26 cellular contexts compared by ENCODE assay signal in the genomic region with DNA sequence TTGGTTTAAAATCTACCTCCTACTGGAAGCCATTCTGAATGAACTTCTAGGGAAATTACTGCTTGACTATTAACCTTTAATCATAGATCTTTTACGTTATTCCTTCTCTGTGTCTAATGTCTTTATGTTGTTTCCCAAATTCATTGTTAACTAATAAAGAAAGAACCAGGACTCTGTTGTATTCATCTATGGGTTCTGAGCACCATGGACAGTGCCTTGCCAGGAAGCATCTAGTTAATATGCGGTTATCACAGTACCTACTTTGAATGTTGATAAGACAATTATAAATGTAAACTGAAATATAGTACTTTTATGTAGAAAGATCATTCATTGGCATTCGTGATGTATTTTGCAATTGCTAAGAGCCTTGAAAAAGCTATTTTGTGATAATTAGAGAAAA. TPM values are rescaled to one million over a fixed set of nuclear protein-coding genes. Genes with fewer than 3 reads are reported as not detected.
A peak's percentile ranks its signal among the peaks of the same experiment; 100 is the strongest.
DNase-seq lines count a peak whose midpoint lies in the region; ATAC-seq, FAIRE-seq and TF ChIP-seq lines count a peak whose summit lies in the region.
"Had no signal": no experiment of that assay in that cellular context is flagged by ENCODE, and none has a peak within 500 bp of the region (broad histone marks: within the 10 kb centered on the region; RNA-seq: fewer than 3 reads in every experiment).

No MANE protein-coding gene starts in this region.

- no peaks in the 10 kb centered on the region for H4K20me1 ChIP-seq in HepG2 (ENCODE audit: insufficient read depth, low read length)

- intact Hi-C loops in HepG2 (cut with micrococcal nuclease; ENCODE audit: unreplicated experiment): no loop called here
- intact Hi-C loops in right lobe of liver (cut with DNase I): no loop called here
- intact Hi-C loops in naive thymus-derived CD4-positive, alpha-beta T cell (cut with micrococcal nuclease): no loop called here

- H3K36me3 Mint-ChIP-seq in naive thymus-derived CD4-positive, alpha-beta T cell: no peaks in the 10 kb centered on the region
- H3K36me3 Mint-ChIP-seq: CD8-positive, alpha-beta T cell had no signal

- H3K27me3 ChIP-seq in HepG2 (ENCODE audit: control insufficient read depth in 1 of 2, insufficient read depth in 2 of 2, low read length in 2 of 2): no peaks in the 10 kb centered on the region
- H3K27me3 ChIP-seq in right lobe of liver: no peaks in the 10 kb centered on the region
- no peaks in the 10 kb centered on the region for H3K27me3 ChIP-seq in naive thymus-derived CD4-positive, alpha-beta T cell (ENCODE audit: control insufficient read depth in 2 of 2, insufficient read depth in 2 of 2, low read length in 2 of 2)

- H3K4me3 ChIP-seq in HepG2 (replicated peaks in 1 of 3; ENCODE audit: insufficient read depth in 1 of 3, low read depth in 2 of 3, low read length in 3 of 3): no peak overlapping the region
- H3K4me3 ChIP-seq in right lobe of liver: no peak overlapping the region
- H3K4me3 ChIP-seq in naive thymus-derived CD4-positive, alpha-beta T cell (ENCODE audit: low read length): no peak overlapping the region

- H3K27ac ChIP-seq in HepG2 (ENCODE audit: extremely low read length, insufficient read depth, low read length) (no peak overlapping the region), right lobe of liver (no peak overlapping the region)
- H3K27ac ChIP-seq in naive thymus-derived CD4-positive, alpha-beta T cell (ENCODE audit: low read depth, low read length): no peak overlapping the region
- H3K27ac ChIP-seq: RWPE1 had no signal

- H3K9me3 ChIP-seq in HepG2 (ENCODE audit: low read length) (no peaks in the 10 kb centered on the region), right lobe of liver (no peaks in the 10 kb centered on the region)
- H3K9me3 ChIP-seq in naive thymus-derived CD4-positive, alpha-beta T cell (ENCODE audit: control insufficient read depth in 2 of 3, low read length in 3 of 3): no peaks in the 10 kb centered on the region

- FAIRE-seq in HepG2 (lab: Jason Lieb, UNC): no peak
- FAIRE-seq: H1, HTR-8/SVneo had no signal

- POLR2A ChIA-PET in HepG2 (lab: Yijun Ruan, JAX): no interaction called here
- POLR2A ChIA-PET in naive thymus-derived CD4-positive, alpha-beta T cell (lab: Charles Lee): no interaction called here

- DNase-seq in HepG2 (ENCODE audit: low spot score) (no peak), right lobe of liver (no peak), Kasumi-1 (lab: John Stamatoyannopoulos, UW) (peak; percentile 4), astrocyte of the hippocampus (ENCODE audit: low read depth, low spot score) (peak; percentile 4), COLO668 (lab: John Stamatoyannopoulos, UW; ENCODE audit: unreplicated experiment) (no peak)
- DNase-seq in effector CD8-positive, alpha-beta T cell (lab: John Stamatoyannopoulos, UW): no peak
- no peak for DNase-seq in naive thymus-derived CD4-positive, alpha-beta T cell
- DNase-seq: C1 segment of cervical spinal cord; CD8-positive, alpha-beta T cell; DMS153; DND-41; KG1; NCI-H1048; NCI-H1694; NCI-H2029 treated with DMSO at 0.1 percent for 48 hours; NCI-H446 treated with DMSO at 0.1 percent for 48 hours; NCI-H526; NCI-H82; SHP77; T-helper 17 cell had no signal

- H3K79me2 ChIP-seq in HepG2 (ENCODE audit: insufficient read depth, low read length): no peaks in the 10 kb centered on the region

- TF ChIP-seq POLR2A in HepG2 (IDR thresholded peaks at IDR 0.05; ENCODE audit: insufficient read depth in 1 of 2, low read depth in 2 of 2, low read length in 2 of 2): no peak
- no peak for TF ChIP-seq POLR2A in right lobe of liver (IDR thresholded peaks at IDR 0.05)

- CTCF ChIA-PET in HepG2 (lab: Yijun Ruan, JAX; ENCODE audit: low intra/inter-chr PET ratio, low total read pairs): no interaction called here
- CTCF ChIA-PET in naive thymus-derived CD4-positive, alpha-beta T cell (lab: Charles Lee): no interaction called here

- no TSS peak for BruUV-seq in HepG2 (replicated peaks; lab: Mats Ljungman, UMichigan)

- no peak overlapping the region for H3K9ac ChIP-seq in HepG2 (ENCODE audit: insufficient read depth, low read depth, low read length)

- H3K9me3 Mint-ChIP-seq in naive thymus-derived CD4-positive, alpha-beta T cell: peaks cover 0 to 10% (median 0%) of the 10 kb centered on the region in 11 donors
- H3K9me3 Mint-ChIP-seq: CD8-positive, alpha-beta T cell had no signal

- no peaks in the 10 kb centered on the region for H3K36me3 ChIP-seq in HepG2 (replicated peaks in 1 of 2; ENCODE audit: control insufficient read depth in 1 of 2, insufficient read depth in 2 of 2, low read length in 2 of 2)
- no peaks in the 10 kb centered on the region for H3K36me3 ChIP-seq in right lobe of liver
- H3K36me3 ChIP-seq in naive thymus-derived CD4-positive, alpha-beta T cell (ENCODE audit: control insufficient read depth in 2 of 3, insufficient read depth in 3 of 3, low read length in 3 of 3): no peaks in the 10 kb centered on the region

- H3K4me1 Mint-ChIP-seq in naive thymus-derived CD4-positive, alpha-beta T cell: no peaks in the 10 kb centered on the region
- H3K4me1 Mint-ChIP-seq: T-helper 17 cell had no signal

- H3K4me2 ChIP-seq in HepG2 (ENCODE audit: low read depth, low read length): no peak overlapping the region

- TF ChIP-seq EP300 in HepG2 (IDR thresholded peaks at IDR 0.05; ENCODE audit: low read depth in 2 of 2, low read length in 2 of 2) (no peak), HepG2 (CRISPR knock-in tag; IDR thresholded peaks at IDR 0.05; ENCODE audit: borderline replicate concordance) (no peak)

- in situ Hi-C loops in HepG2 (cut with HindIII; ENCODE audit: extremely low pct_ligation_motif_present, low pct_unique_long_range_greater_than_20kb): no loop called here

- H3K4me1 ChIP-seq in HepG2 (ENCODE audit: insufficient read depth, low read length) (no peaks in the 10 kb centered on the region), right lobe of liver (no peaks in the 10 kb centered on the region)
- no peaks in the 10 kb centered on the region for H3K4me1 ChIP-seq in naive thymus-derived CD4-positive, alpha-beta T cell (ENCODE audit: control insufficient read depth in 2 of 2, insufficient read depth in 2 of 2, low read length in 2 of 2)

- under 1% methylated on average over 3 of the region's 3 CpGs for WGBS in HepG2 (ENCODE audit: low lambda C conversion rate)
- 31% methylated on average over 3 of the region's 3 CpGs for WGBS in right lobe of liver (ENCODE audit: insufficient coverage, low coverage, low lambda C conversion rate, missing lambda C conversion rate)

- TF ChIP-seq RAD21 in HepG2 (CRISPR knock-in tag; IDR thresholded peaks at IDR 0.05): no peak

- no peak overlapping the region for H3K27ac Mint-ChIP-seq in naive thymus-derived CD4-positive, alpha-beta T cell
- H3K27ac Mint-ChIP-seq: CD8-positive, alpha-beta T cell; T-helper 17 cell had no signal

- no peak overlapping the region for H2AFZ ChIP-seq in HepG2 (ENCODE audit: low read length)

- peaks cover 0 to 29% (median 16%) of the 10 kb centered on the region in 5 donors for H3K27me3 Mint-ChIP-seq in naive thymus-derived CD4-positive, alpha-beta T cell
- H3K27me3 Mint-ChIP-seq: T-helper 17 cell had no signal

- no peak for TF ChIP-seq CTCF in HepG2 (CRISPR knock-in tag; IDR thresholded peaks at IDR 0.05)
- TF ChIP-seq CTCF in right lobe of liver (IDR thresholded peaks at IDR 0.05): no peak

- ATAC-seq in HepG2 (no peak), right lobe of liver (no peak), GM18502 (IDR thresholded peaks at IDR 0.05; ENCODE audit: poor library complexity, unreplicated experiment) (no peak)
- no peak for ATAC-seq in naive thymus-derived CD4-positive, alpha-beta T cell
- ATAC-seq: CD8-positive, alpha-beta T cell; Panc1; T-helper 17 cell had no signal

- no peak overlapping the region for H3K4me3 Mint-ChIP-seq in naive thymus-derived CD4-positive, alpha-beta T cell
- H3K4me3 Mint-ChIP-seq: CD8-positive, alpha-beta T cell; T-helper 17 cell had no signal

RNA-seq across cellular contexts. Expression of a gene that starts 23.8 kb away (rescaled TPM):
- total RNA-seq in HepG2 (2016; rRNA removed; fragmentation: Illumina TruSeq; extraction: Trizol) (not detected in 2 replicates), right lobe of liver (under 1 TPM in 1 of 6 experiments, not detected in 5; 0.05 TPM)
- total RNA-seq in HepG2 (2016; cell fraction: cytosol; rRNA removed; fragmentation: Illumina TruSeq; extraction: Trizol; ENCODE audit: low read depth): not detected in 2 replicates
- total RNA-seq in HepG2 (2016; cell fraction: insoluble cytoplasmic fraction; rRNA removed; fragmentation: Illumina TruSeq; extraction: Trizol): not detected in 2 replicates
- not detected in 2 replicates for total RNA-seq in HepG2 (2016; cell fraction: membrane; rRNA removed; fragmentation: Illumina TruSeq; extraction: Trizol)
- total RNA-seq in HepG2 (2016; cell fraction: nucleus; rRNA removed; fragmentation: Illumina TruSeq; extraction: Trizol): not detected in 2 replicates
- polyA plus RNA-seq in HepG2 (2011; rRNA removed): not detected in 2 replicates
- polyA plus RNA-seq in HepG2 (2011; cell fraction: cytosol; rRNA removed): not detected in 2 replicates
- not detected in 2 replicates for polyA plus RNA-seq in HepG2 (2011; cell fraction: nucleus; rRNA removed)
- not detected in 2 replicates for polyA plus RNA-seq in HepG2 (2012)
- polyA plus RNA-seq in HepG2 (2016; cell fraction: cytosol; fragmentation: Illumina TruSeq; extraction: Trizol; ENCODE audit: low read depth): not detected in 2 replicates
- not detected in 2 replicates for polyA plus RNA-seq in HepG2 (2016; cell fraction: insoluble cytoplasmic fraction; fragmentation: Illumina TruSeq; extraction: Trizol; ENCODE audit: low read depth)
- polyA plus RNA-seq in HepG2 (2016; cell fraction: membrane; fragmentation: Illumina TruSeq; extraction: Trizol; ENCODE audit: low read depth): not detected in 2 replicates
- not detected in 2 replicates for polyA plus RNA-seq in HepG2 (2016; cell fraction: nucleus; fragmentation: Illumina TruSeq; extraction: Trizol; ENCODE audit: insufficient read depth, low read depth)
- polyA minus RNA-seq in HepG2 (2011; rRNA and poly(A)+ RNA removed; ENCODE audit: low replicate concordance): not detected in 2 replicates
- not detected in 2 replicates for polyA minus RNA-seq in HepG2 (2011; cell fraction: cytosol; rRNA and poly(A)+ RNA removed)
- polyA minus RNA-seq in HepG2 (2011; cell fraction: nucleus; rRNA and poly(A)+ RNA removed): not detected in 2 replicates
- total RNA-seq in naive thymus-derived CD4-positive, alpha-beta T cell: not detected
- not detected for polyA plus RNA-seq in naive thymus-derived CD4-positive, alpha-beta T cell
- total RNA-seq: A673; CD8-positive, alpha-beta T cell; H1; T-helper 17 cell had no signal

Comparison
In these comparisons a context has a peak if more than half of its experiments do, and no peak if none do; other contexts are left out.
1. DNase-seq: peak in Kasumi-1 (2 of 2) and astrocyte of the hippocampus (single experiment); none in HepG2 (single experiment), right lobe of liver (0 of 3), COLO668 (single experiment), effector CD8-positive, alpha-beta T cell (single experiment) and naive thymus-derived CD4-positive, alpha-beta T cell (0 of 9).